Comparison of ENCODE assay signal across 17 cellular contexts in the genomic region with DNA sequence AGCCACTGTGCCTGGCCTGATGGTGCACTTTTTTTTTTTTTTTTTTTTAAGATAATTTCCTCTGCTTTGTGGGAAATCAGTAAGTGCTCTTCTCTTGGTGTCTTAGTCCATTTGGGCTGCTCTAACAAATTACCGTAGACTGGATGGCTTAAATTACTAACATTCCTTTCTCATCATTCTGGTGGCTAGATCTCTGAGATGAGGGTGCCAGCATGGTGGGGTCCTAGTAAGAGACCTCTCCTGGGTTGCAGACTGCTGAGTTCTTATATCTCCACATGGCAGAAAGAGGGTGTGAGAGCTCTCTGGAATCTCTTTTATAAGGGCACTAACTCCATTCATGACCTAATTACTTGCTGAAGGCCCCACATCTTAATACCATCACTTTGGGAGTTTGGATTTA.
DNase-seq lines count a peak whose midpoint lies in the region; ATAC-seq and TF ChIP-seq lines count a peak whose summit lies in the region.
"Had no signal": no experiment of that assay in that cellular context is flagged by ENCODE, and none has a peak within 500 bp of the region (broad histone marks: within the 10 kb centered on the region; RNA-seq: fewer than 3 reads in every experiment).

No MANE protein-coding gene starts in this region.

- H2AK5ac ChIP-seq in trophoblast cell (ENCODE audit: low read length) = no peak overlapping the region

- H3K79me2 ChIP-seq in trophoblast cell (ENCODE audit: control insufficient read depth, insufficient read depth, low read length, poor library complexity) = no peaks in the 10 kb centered on the region

- H2BK120ac ChIP-seq in trophoblast cell (ENCODE audit: insufficient read depth, low read length, poor library complexity) = no peak overlapping the region

- no peak overlapping the region for H4K8ac ChIP-seq in trophoblast cell (ENCODE audit: low read depth, low read length)

- no CpG with 5 or more reads among the region's 1 CpG for WGBS in trophoblast cell (ENCODE audit: extremely low coverage, insufficient coverage, insufficient read length)

- H2AFZ ChIP-seq in trophoblast cell (ENCODE audit: insufficient read depth, low read length, poor library complexity) = no peak overlapping the region
- H2AFZ ChIP-seq: GM23338 had no signal

- H3K4me3 Mint-ChIP-seq in activated naive CD8-positive, alpha-beta T cell treated with anti-CD3 and anti-CD28 coated beads for 36 hours = no peak overlapping the region
- no peak overlapping the region for H3K4me3 Mint-ChIP-seq in activated naive CD8-positive, alpha-beta T cell treated with anti-CD3 and anti-CD28 coated beads, Interleukin-2, amount 50 U/mL, for 24 hours
- H3K4me3 Mint-ChIP-seq in nephron = no peak overlapping the region
- H3K4me3 Mint-ChIP-seq: CD8-positive, alpha-beta memory T cell; GM23338; H9 had no signal

- H3K4me2 ChIP-seq in trophoblast cell (ENCODE audit: low read length) = no peak overlapping the region
- H3K4me2 ChIP-seq: A549, GM23338 had no signal

- H3K4me3 ChIP-seq in trophoblast cell (ENCODE audit: low read depth, low read length) = no peak overlapping the region
- H3K4me3 ChIP-seq: A549, GM23338 had no signal

- no peaks in the 10 kb centered on the region for H3K36me3 ChIP-seq in trophoblast cell (ENCODE audit: control insufficient read depth in 1 of 2, insufficient read depth in 2 of 2, low read length in 2 of 2)

- H2BK12ac ChIP-seq in trophoblast cell (ENCODE audit: low read length) = peak overlapping the region; percentile 38

- no peaks in the 10 kb centered on the region for H3K4me1 Mint-ChIP-seq in activated naive CD8-positive, alpha-beta T cell treated with anti-CD3 and anti-CD28 coated beads for 36 hours
- no peaks in the 10 kb centered on the region for H3K4me1 Mint-ChIP-seq in activated naive CD8-positive, alpha-beta T cell treated with anti-CD3 and anti-CD28 coated beads, Interleukin-2, amount 50 U/mL, for 24 hours
- peaks cover 4% of the 10 kb centered on the region for H3K4me1 Mint-ChIP-seq in nephron
- H3K4me1 Mint-ChIP-seq: CD8-positive, alpha-beta memory T cell; GM23338; H9 had no signal

- H3K14ac ChIP-seq in trophoblast cell (ENCODE audit: low read length) = no peak overlapping the region

- no peak overlapping the region for H4K12ac ChIP-seq in trophoblast cell (ENCODE audit: low read depth, low read length)

- no peak overlapping the region for H3K4ac ChIP-seq in trophoblast cell (ENCODE audit: low read depth, low read length)

- peaks cover 2% of the 10 kb centered on the region for H3K79me1 ChIP-seq in trophoblast cell (ENCODE audit: low read length)

- no peak overlapping the region for H3K18ac ChIP-seq in trophoblast cell (ENCODE audit: low read length)

- peaks cover 4% of the 10 kb centered on the region for H3K36me3 Mint-ChIP-seq in activated naive CD8-positive, alpha-beta T cell treated with anti-CD3 and anti-CD28 coated beads for 36 hours
- no peaks in the 10 kb centered on the region for H3K36me3 Mint-ChIP-seq in activated naive CD8-positive, alpha-beta T cell treated with anti-CD3 and anti-CD28 coated beads, Interleukin-2, amount 50 U/mL, for 24 hours (ENCODE audit: low read depth)
- peaks cover 20% of the 10 kb centered on the region for H3K36me3 Mint-ChIP-seq in nephron (ENCODE audit: low read depth)

- no peak for ATAC-seq in activated naive CD8-positive, alpha-beta T cell treated with anti-CD3 and anti-CD28 coated beads, Interleukin-2, amount 50 U/mL, for 24 hours
- ATAC-seq in GM21723 (IDR thresholded peaks at IDR 0.05; ENCODE audit: unreplicated experiment) = no peak
- ATAC-seq: A549, GM23338, HCT116 had no signal

- H4K91ac ChIP-seq in trophoblast cell (ENCODE audit: low read depth, low read length) = no peak overlapping the region

- DNase-seq in activated naive CD8-positive, alpha-beta T cell treated with anti-CD3 and anti-CD28 coated beads for 36 hours = no peak
- DNase-seq in activated naive CD8-positive, alpha-beta T cell treated with anti-CD3 and anti-CD28 coated beads, Interleukin-2, amount 50 U/mL, for 24 hours = no peak
- DNase-seq in trophoblast cell = peak; percentile 92 to 95
- DNase-seq in AG08396 (ENCODE audit: low spot score) = no peak
- DNase-seq in activated CD4-positive, CD25-positive, alpha-beta regulatory T cell treated with anti-CD3 and anti-CD28 coated beads, Interleukin-2, amount 50 U/mL, for 72 hours = no peak
- DNase-seq: 8988T; ACHN; C1 segment of cervical spinal cord; CD8-positive, alpha-beta memory T cell; DMS 273 treated with DMSO at 0.1 percent for 48 hours; DMS79; H9 had no signal

- H3K27ac Mint-ChIP-seq in activated naive CD8-positive, alpha-beta T cell treated with anti-CD3 and anti-CD28 coated beads for 36 hours = peak overlapping the region; percentile 10
- no peak overlapping the region for H3K27ac Mint-ChIP-seq in activated naive CD8-positive, alpha-beta T cell treated with anti-CD3 and anti-CD28 coated beads, Interleukin-2, amount 50 U/mL, for 24 hours
- H3K27ac Mint-ChIP-seq in nephron = peak overlapping the region; percentile 13 to 77 (median 60)
- H3K27ac Mint-ChIP-seq: CD8-positive, alpha-beta memory T cell; GM23338 had no signal

- H3K9ac ChIP-seq in trophoblast cell (ENCODE audit: low read length) = no peak overlapping the region

- H3K27ac ChIP-seq in trophoblast cell (ENCODE audit: low read depth, low read length) = no peak overlapping the region
- H3K27ac ChIP-seq: A549 had no signal

- no peaks in the 10 kb centered on the region for H3K4me1 ChIP-seq in trophoblast cell (ENCODE audit: control insufficient read depth in 1 of 2, insufficient read depth in 2 of 2, low read length in 2 of 2)
- H3K4me1 ChIP-seq: A549 had no signal

- no peak overlapping the region for H3K23ac ChIP-seq in trophoblast cell (ENCODE audit: low read length)

- no peaks in the 10 kb centered on the region for H3K9me3 ChIP-seq in trophoblast cell (ENCODE audit: insufficient read depth, low read depth, low read length)
- H3K9me3 ChIP-seq: A549 had no signal

- peaks cover 9% of the 10 kb centered on the region for H3K9me3 Mint-ChIP-seq in activated naive CD8-positive, alpha-beta T cell treated with anti-CD3 and anti-CD28 coated beads for 36 hours
- H3K9me3 Mint-ChIP-seq in activated naive CD8-positive, alpha-beta T cell treated with anti-CD3 and anti-CD28 coated beads, Interleukin-2, amount 50 U/mL, for 24 hours = peaks cover 7% of the 10 kb centered on the region
- H3K9me3 Mint-ChIP-seq in nephron = peaks cover 13% of the 10 kb centered on the region

- H2BK5ac ChIP-seq in trophoblast cell (ENCODE audit: low read depth, low read length, poor library complexity) = no peak overlapping the region

- no peaks in the 10 kb centered on the region for H3K27me3 ChIP-seq in trophoblast cell (ENCODE audit: insufficient read depth, low read length)

- H3K27me3 Mint-ChIP-seq in activated naive CD8-positive, alpha-beta T cell treated with anti-CD3 and anti-CD28 coated beads for 36 hours = no peaks in the 10 kb centered on the region
- no peaks in the 10 kb centered on the region for H3K27me3 Mint-ChIP-seq in activated naive CD8-positive, alpha-beta T cell treated with anti-CD3 and anti-CD28 coated beads, Interleukin-2, amount 50 U/mL, for 24 hours
- no peaks in the 10 kb centered on the region for H3K27me3 Mint-ChIP-seq in nephron (ENCODE audit: low read depth)

- no peak for TF ChIP-seq CTCF in nephron (IDR thresholded peaks at IDR 0.05; ENCODE audit: unreplicated experiment in 3 of 3)

Comparison
In these comparisons a context has a peak if more than half of its experiments do, and no peak if none do; other contexts are left out.
1. DNase-seq: peak in trophoblast cell (2 of 2); none in activated naive CD8-positive, alpha-beta T cell treated with anti-CD3 and anti-CD28 coated beads for 36 hours (single experiment), activated naive CD8-positive, alpha-beta T cell treated with anti-CD3 and anti-CD28 coated beads, Interleukin-2, amount 50 U/mL, for 24 hours (single experiment), AG08396 (single experiment) and activated CD4-positive, CD25-positive, alpha-beta regulatory T cell treated with anti-CD3 and anti-CD28 coated beads, Interleukin-2, amount 50 U/mL, for 72 hours (single experiment).